20 cellular contexts compared by ENCODE assay signal in the genomic region with DNA sequence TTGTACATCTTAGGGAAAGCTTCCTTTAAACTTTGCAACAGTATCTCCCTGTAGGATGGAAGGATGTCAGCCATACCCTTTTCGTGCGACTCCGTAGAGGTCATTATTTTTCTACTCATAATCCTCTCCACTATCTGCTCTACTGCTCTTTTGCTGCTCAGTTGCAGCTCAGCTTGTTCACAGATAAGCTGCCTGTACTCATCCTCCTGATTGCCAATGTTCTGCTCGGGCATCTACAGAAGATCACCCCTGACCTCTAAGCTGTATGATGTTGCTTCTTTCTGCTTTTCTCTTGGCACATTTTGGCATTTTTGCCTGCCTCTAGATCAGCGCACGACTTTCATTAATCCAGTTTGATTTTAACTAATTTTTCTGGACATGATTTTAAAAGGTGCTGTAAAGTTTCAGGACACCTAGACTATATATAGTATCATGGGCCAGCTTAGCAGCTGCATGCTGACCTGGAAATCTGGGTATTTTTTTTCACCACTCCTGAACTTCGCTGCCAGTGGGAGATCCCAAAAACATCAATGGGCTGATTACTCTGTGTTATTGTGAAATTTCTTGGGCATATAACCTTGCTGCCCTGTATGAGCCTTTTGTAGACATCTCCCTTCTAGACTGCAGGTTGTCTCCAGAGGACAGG.
"Had no signal": no experiment of that assay in that cellular context is flagged by ENCODE, and none has a peak within 500 bp of the region (broad histone marks: within the 10 kb centered on the region; RNA-seq: fewer than 3 reads in every experiment).

No MANE protein-coding gene starts in this region.

- DNase-seq: central memory CD4-positive, alpha-beta T cell; dorsolateral prefrontal cortex; effector CD4-positive, alpha-beta T cell; hippocampal formation; left colon; mesenchymal stem cell; mucosa of descending colon; naive B cell; occipital lobe; ovary; posterior cingulate gyrus; retina; stimulated activated CD4-positive, alpha-beta T cell treated with anti-CD3 and anti-CD28 coated beads, Interleukin-4, amount 100 ng/mL, for 4 hours; stimulated activated naive CD4-positive, alpha-beta T cell; stomach; thyroid gland had no signal

- H3K4me1 ChIP-seq: vagina had no signal

- H3K27me3 ChIP-seq: dorsolateral prefrontal cortex, ovary, stomach, thyroid gland, vagina had no signal

- H3K9me3 ChIP-seq: mucosa of descending colon, ovary, stomach, thyroid gland, vagina had no signal

- H3K4me3 Mint-ChIP-seq: mesothelial cell of epicardium; naive B cell; natural killer cell treated with Interleukin-12 subunit alpha and Interleukin-12 subunit beta and Interleukin-15 and Interleukin-18, amount 100 ng/mL, for 72 hours had no signal

- H3K4me3 ChIP-seq: dorsolateral prefrontal cortex, mucosa of descending colon, ovary, stomach, thyroid gland, vagina had no signal

- H3K27ac ChIP-seq: ovary, stomach, thyroid gland, vagina had no signal

- ATAC-seq: left colon; mucosa of descending colon; natural killer cell treated with Interleukin-12 subunit alpha and Interleukin-12 subunit beta and Interleukin-15 and Interleukin-18, amount 100 ng/mL, for 72 hours; sciatic nerve had no signal

- H3K36me3 ChIP-seq: ovary, stomach, thyroid gland, vagina had no signal

- H3K36me3 Mint-ChIP-seq: mesothelial cell of epicardium, naive B cell had no signal

- H3K27ac Mint-ChIP-seq: mesothelial cell of epicardium, naive B cell had no signal
